ENCODE assay signal across 2 cellular contexts in genomic region chr6:41678511-41679084, GRCh38.
TF ChIP-seq lines count a peak whose summit lies in the region.

No MANE protein-coding gene starts in this region.

TF ChIP-seq in H1, 55 proteins besides CTCF, POLR2A, EP300 and RAD21:
- TF ChIP-seq ASH2L (IDR thresholded peaks at IDR 0.05; ENCODE audit: low read length) (no peak), SP1 (IDR thresholded peaks at IDR 0.05; ENCODE audit: low read depth, low read length) (no peak), E2F6 (IDR thresholded peaks at IDR 0.05) (no peak), MAFK (IDR thresholded peaks at IDR 0.05; ENCODE audit: low read depth, low read length) (no peak), KDM1A (IDR thresholded peaks at IDR 0.05; ENCODE audit: borderline replicate concordance, low read length) (no peak), ATF2 (IDR thresholded peaks at IDR 0.05; ENCODE audit: low read length) (no peak), ATF3 (IDR thresholded peaks at IDR 0.05; ENCODE audit: insufficient read depth, low read depth, low read length) (no peak), CBX8 (IDR thresholded peaks at IDR 0.05; ENCODE audit: borderline replicate concordance, low read depth, low read length) (no peak), CTBP2 (IDR thresholded peaks at IDR 0.05; ENCODE audit: borderline replicate concordance, insufficient read depth, insufficient read length, low read length) (no peak), MAX (IDR thresholded peaks at IDR 0.05) (no peak), JUN (IDR thresholded peaks at IDR 0.05; ENCODE audit: low read depth, low read length) (no peak), GTF2F1 (IDR thresholded peaks at IDR 0.05; ENCODE audit: borderline replicate concordance, low read depth, low read length) (no peak), SUZ12 (IDR thresholded peaks at IDR 0.05; ENCODE audit: low read length) (no peak), USF2 (IDR thresholded peaks at IDR 0.05; ENCODE audit: low read length) (no peak), RFX5 (IDR thresholded peaks at IDR 0.05; ENCODE audit: borderline replicate concordance, low read depth, low read length) (no peak), YY1 (IDR thresholded peaks at IDR 0.05; ENCODE audit: low read depth, low read length) (no peak), EZH2 (IDR thresholded peaks at IDR 0.05; ENCODE audit: low read depth, low read length, severe bottlenecking) (no peak), SIRT6 (IDR thresholded peaks at IDR 0.05; ENCODE audit: low read length) (no peak), CHD2 (IDR thresholded peaks at IDR 0.05; ENCODE audit: low read length) (no peak)

TF ChIP-seq in neural cell, 6 proteins besides CTCF, POLR2A, EP300 and RAD21:
- no peak for TF ChIP-seq SMC3 (conservative IDR thresholded peaks at IDR 0.05; ENCODE audit: poor library complexity)
- no peak for TF ChIP-seq POLR2AphosphoS5 (IDR thresholded peaks at IDR 0.05)
